21 cellular contexts compared by ENCODE assay signal in the genomic region with DNA sequence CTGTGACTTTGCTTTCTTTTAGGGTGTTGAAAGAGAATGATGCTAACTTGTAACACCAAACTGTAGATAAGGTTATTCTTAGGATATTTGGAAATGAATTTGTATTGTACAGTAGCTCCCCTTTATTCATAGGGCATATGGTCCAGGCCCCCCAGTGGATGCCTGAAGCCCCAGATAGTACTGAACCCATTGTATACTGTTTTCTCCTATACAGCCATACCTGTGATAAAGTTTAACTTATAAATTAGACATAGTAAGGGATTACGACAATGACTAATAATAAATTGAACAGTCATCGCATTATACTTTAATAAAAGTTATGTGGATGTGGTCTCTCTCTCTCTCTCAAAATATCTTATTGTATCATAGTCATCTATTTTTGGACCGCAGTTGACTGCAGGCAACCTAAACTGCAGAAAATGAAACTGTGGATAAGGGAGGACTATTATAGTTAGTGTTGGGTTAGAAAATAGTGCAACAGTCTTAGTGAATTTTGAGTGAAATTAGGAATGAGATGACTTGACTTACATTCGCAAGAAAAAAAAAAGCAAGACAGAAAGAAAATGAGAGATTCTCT.
"Had no signal": no experiment of that assay in that cellular context is flagged by ENCODE, and none has a peak within 500 bp of the region (broad histone marks: within the 10 kb centered on the region; RNA-seq: fewer than 3 reads in every experiment).

No MANE protein-coding gene starts in this region.

- ATAC-seq: foreskin keratinocyte; left colon; natural killer cell treated with Interleukin-12 subunit alpha and Interleukin-12 subunit beta and Interleukin-15 and Interleukin-18, amount 100 ng/mL, for 72 hours; right lobe of liver had no signal

- H3K9ac ChIP-seq: neural progenitor cell had no signal

- H3K27ac ChIP-seq: colonic mucosa, foreskin keratinocyte, neural progenitor cell, ovary, right lobe of liver, stomach, thoracic aorta, transverse colon had no signal

- FAIRE-seq: endothelial cell of umbilical vein, kidney had no signal

- H3K27me3 ChIP-seq: colonic mucosa, foreskin keratinocyte, neural progenitor cell, ovary, right lobe of liver, stomach, transverse colon had no signal

- DNase-seq: colonic mucosa; dermis blood vessel endothelial cell; endodermal cell; erythroblast; foreskin keratinocyte; head of caudate nucleus; immature natural killer cell; kidney; left colon; mammary epithelial cell; nucleus accumbens; ovary; right lobe of liver; stimulated activated naive CD4-positive, alpha-beta T cell; stomach; substantia nigra; transverse colon had no signal

- H3K4me1 ChIP-seq: colonic mucosa, foreskin keratinocyte, neural progenitor cell, right lobe of liver, stomach, transverse colon had no signal

- H3K4me3 ChIP-seq: colonic mucosa, neural progenitor cell, ovary, right lobe of liver, stomach, thoracic aorta, transverse colon had no signal

- H3K9me3 ChIP-seq: colonic mucosa, ovary, right lobe of liver, stomach, thoracic aorta, transverse colon had no signal

- H2AFZ ChIP-seq: neural progenitor cell had no signal

- H3K4me2 ChIP-seq: neural progenitor cell had no signal

- H3K36me3 ChIP-seq: colonic mucosa, neural progenitor cell, ovary, right lobe of liver, thoracic aorta, transverse colon had no signal
